1 cellular context compared by ENCODE assay signal in the genomic region with DNA sequence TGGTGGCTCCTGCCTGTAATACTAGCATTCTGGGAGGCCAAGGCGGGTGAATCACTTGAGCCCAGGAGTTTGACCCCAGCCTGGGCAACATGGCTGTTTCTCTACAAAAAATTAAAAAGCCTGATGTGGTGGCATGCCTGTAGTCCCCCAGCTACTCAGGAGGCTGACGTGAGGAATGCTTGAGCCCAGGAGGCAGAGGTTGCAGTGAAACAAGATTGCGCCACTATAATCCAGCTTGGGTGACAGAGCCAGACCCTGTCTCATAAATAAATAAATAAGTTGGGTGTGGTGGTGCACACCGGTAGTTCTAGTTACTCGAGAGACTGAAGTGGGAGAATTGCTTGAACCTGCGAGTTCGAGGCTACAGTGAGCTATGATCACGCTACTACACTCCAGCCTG.
TF ChIP-seq lines count a peak whose summit lies in the region.

No MANE protein-coding gene starts in this region.

TF ChIP-seq in SK-N-SH treated with all-trans-retinoic acid at 6 μM for 48 hours, 23 proteins besides CTCF, POLR2A, EP300 and RAD21 (continued from another document):
- TF ChIP-seq, protein P1, sequence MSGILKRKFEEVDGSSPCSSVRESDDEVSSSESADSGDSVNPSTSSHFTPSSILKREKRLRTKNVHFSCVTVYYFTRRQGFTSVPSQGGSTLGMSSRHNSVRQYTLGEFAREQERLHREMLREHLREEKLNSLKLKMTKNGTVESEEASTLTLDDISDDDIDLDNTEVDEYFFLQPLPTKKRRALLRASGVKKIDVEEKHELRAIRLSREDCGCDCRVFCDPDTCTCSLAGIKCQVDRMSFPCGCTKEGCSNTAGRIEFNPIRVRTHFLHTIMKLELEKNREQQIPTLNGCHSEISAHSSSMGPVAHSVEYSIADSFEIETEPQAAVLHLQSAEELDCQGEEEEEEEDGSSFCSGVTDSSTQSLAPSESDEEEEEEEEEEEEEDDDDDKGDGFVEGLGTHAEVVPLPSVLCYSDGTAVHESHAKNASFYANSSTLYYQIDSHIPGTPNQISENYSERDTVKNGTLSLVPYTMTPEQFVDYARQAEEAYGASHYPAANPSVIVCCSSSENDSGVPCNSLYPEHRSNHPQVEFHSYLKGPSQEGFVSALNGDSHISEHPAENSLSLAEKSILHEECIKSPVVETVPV (CRISPR knock-in tag; IDR thresholded peaks at IDR 0.05), result no peak
- no peak for TF ChIP-seq ZFP3 (CRISPR knock-in tag; IDR thresholded peaks at IDR 0.05)
- TF ChIP-seq POU6F1 (CRISPR knock-in tag; IDR thresholded peaks at IDR 0.05; ENCODE audit: borderline replicate concordance, low read depth), result no peak
- no peak for TF ChIP-seq ZNF565 (CRISPR knock-in tag; conservative IDR thresholded peaks at IDR 0.05; ENCODE audit: low read depth)
- no peak for TF ChIP-seq BACH2 (CRISPR knock-in tag; IDR thresholded peaks at IDR 0.05; ENCODE audit: borderline replicate concordance)
- TF ChIP-seq GLIS3 (CRISPR knock-in tag; IDR thresholded peaks at IDR 0.05), result no peak
- no peak for TF ChIP-seq RARB (CRISPR knock-in tag; IDR thresholded peaks at IDR 0.05)
- TF ChIP-seq TCF4 (CRISPR knock-in tag; IDR thresholded peaks at IDR 0.05; ENCODE audit: borderline replicate concordance), result no peak
- TF ChIP-seq PPARA (CRISPR knock-in tag; IDR thresholded peaks at IDR 0.05; ENCODE audit: borderline replicate concordance), result no peak
- no peak for TF ChIP-seq ISL1 (CRISPR knock-in tag; IDR thresholded peaks at IDR 0.05)
- no peak for TF ChIP-seq ZC3H10 (CRISPR knock-in tag; IDR thresholded peaks at IDR 0.05)
- TF ChIP-seq ZNF8 (CRISPR knock-in tag; IDR thresholded peaks at IDR 0.05), result no peak
- TF ChIP-seq ARNTL (CRISPR knock-in tag; IDR thresholded peaks at IDR 0.05; ENCODE audit: borderline replicate concordance, low read depth), result no peak
- TF ChIP-seq, protein P2, sequence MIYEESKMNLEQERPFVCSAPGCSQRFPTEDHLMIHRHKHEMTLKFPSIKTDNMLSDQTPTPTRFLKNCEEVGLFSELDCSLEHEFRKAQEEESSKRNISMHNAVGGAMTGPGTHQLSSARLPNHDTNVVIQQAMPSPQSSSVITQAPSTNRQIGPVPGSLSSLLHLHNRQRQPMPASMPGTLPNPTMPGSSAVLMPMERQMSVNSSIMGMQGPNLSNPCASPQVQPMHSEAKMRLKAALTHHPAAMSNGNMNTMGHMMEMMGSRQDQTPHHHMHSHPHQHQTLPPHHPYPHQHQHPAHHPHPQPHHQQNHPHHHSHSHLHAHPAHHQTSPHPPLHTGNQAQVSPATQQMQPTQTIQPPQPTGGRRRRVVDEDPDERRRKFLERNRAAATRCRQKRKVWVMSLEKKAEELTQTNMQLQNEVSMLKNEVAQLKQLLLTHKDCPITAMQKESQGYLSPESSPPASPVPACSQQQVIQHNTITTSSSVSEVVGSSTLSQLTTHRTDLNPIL (CRISPR knock-in tag; IDR thresholded peaks at IDR 0.05; ENCODE audit: low read depth), result no peak
- TF ChIP-seq TOX (CRISPR knock-in tag; IDR thresholded peaks at IDR 0.05; ENCODE audit: borderline replicate concordance), result no peak
- no peak for TF ChIP-seq ESRRG (CRISPR knock-in tag; IDR thresholded peaks at IDR 0.05)
TF ChIP-seq in SK-N-SH treated with all-trans-retinoic acid at 6 μM for 48 hours: peak in this region for 0.
